Comparison of ENCODE assay signal across 18 cellular contexts in genomic region chr7:31933481-31933880, GRCh38.
"Had no signal": no experiment of that assay in that cellular context is flagged by ENCODE, and none has a peak within 500 bp of the region (broad histone marks: within the 10 kb centered on the region; RNA-seq: fewer than 3 reads in every experiment).

No MANE protein-coding gene starts in this region.

- H3K27me3 ChIP-seq: tibial nerve had no signal

- H3K4me1 Mint-ChIP-seq: activated CD4-positive, alpha-beta T cell treated with anti-CD3 and anti-CD28 coated beads for 36 hours; nephron; stimulated activated naive B cell treated with anti-CD40 and anti-IgM and Interleukin-4, amounts not matched to agents 10 μg/mL and 1 μg/mL and 100 μg/mL, for 72 hours; T-helper 17 cell had no signal

- H3K27me3 Mint-ChIP-seq: activated CD4-positive, alpha-beta memory T cell treated with anti-CD3 and anti-CD28 coated beads for 36 hours; activated CD4-positive, alpha-beta T cell treated with anti-CD3 and anti-CD28 coated beads for 36 hours; stimulated activated naive B cell treated with anti-CD40 and anti-IgM and Interleukin-4, amounts not matched to agents 10 μg/mL and 1 μg/mL and 100 μg/mL, for 72 hours; T-helper 17 cell had no signal

- DNase-seq: activated CD4-positive, alpha-beta memory T cell treated with anti-CD3 and anti-CD28 coated beads for 36 hours; activated CD4-positive, alpha-beta T cell treated with anti-CD3 and anti-CD28 coated beads for 36 hours; activated gamma-delta T cell treated with Interleukin-2 at 50 U/mL for 16 hours; activated T-cell treated with anti-CD3 and anti-CD28 coated beads for 4 hours; amniotic stem cell; dermis blood vessel endothelial cell; effector memory CD4-positive, alpha-beta T cell; stimulated activated naive B cell treated with anti-CD40 and anti-IgM and Interleukin-4, amounts not matched to agents 10 μg/mL and 1 μg/mL and 100 μg/mL, for 72 hours; substantia nigra; T-helper 17 cell had no signal

- H3K36me3 ChIP-seq: tibial nerve had no signal

- H3K79me2 ChIP-seq: parathyroid adenoma had no signal

- H3K9ac ChIP-seq: parathyroid adenoma had no signal

- ATAC-seq: activated CD4-positive, alpha-beta T cell treated with anti-CD3 and anti-CD28 coated beads for 36 hours; activated naive CD4-positive, alpha-beta T cell treated with anti-CD3 and anti-CD28 coated beads, Interleukin-2, amount 50 U/mL, for 72 hours; stimulated activated naive B cell treated with anti-CD40 and anti-IgM and Interleukin-4, amounts not matched to agents 10 μg/mL and 1 μg/mL and 100 μg/mL, for 72 hours; T-helper 17 cell; WTC11 had no signal

- H3K4me3 ChIP-seq: tibial nerve had no signal

- H3K27ac Mint-ChIP-seq: activated CD4-positive, alpha-beta memory T cell treated with anti-CD3 and anti-CD28 coated beads for 36 hours; activated CD4-positive, alpha-beta T cell treated with anti-CD3 and anti-CD28 coated beads for 36 hours; activated naive CD4-positive, alpha-beta T cell treated with anti-CD3 and anti-CD28 coated beads, Interleukin-2, amount 50 U/mL, for 72 hours; activated T-helper 1 cell treated with anti-CD3 and anti-CD28 coated beads, Interleukin-12 subunit alpha, Interleukin-12 subunit beta, Interleukin-2, Interleukin-4 antibody, amounts not matched to agents 30 ng/mL and 10 ng/mL and 1 ng/mL, durations not matched to agents 14 hours and 24 hours and 36 hours; mesothelial cell of epicardium; nephron; stimulated activated naive B cell treated with anti-CD40 and anti-IgM and Interleukin-4, amounts not matched to agents 10 μg/mL and 1 μg/mL and 100 μg/mL, for 72 hours; T-helper 17 cell; WTC11 had no signal

- H3K4me3 Mint-ChIP-seq: activated CD4-positive, alpha-beta memory T cell treated with anti-CD3 and anti-CD28 coated beads for 36 hours; activated CD4-positive, alpha-beta T cell treated with anti-CD3 and anti-CD28 coated beads for 36 hours; activated T-helper 1 cell treated with anti-CD3 and anti-CD28 coated beads, Interleukin-12 subunit alpha, Interleukin-12 subunit beta, Interleukin-2, Interleukin-4 antibody, amounts not matched to agents 30 ng/mL and 10 ng/mL and 1 ng/mL, durations not matched to agents 14 hours and 24 hours and 36 hours; mesothelial cell of epicardium; nephron; stimulated activated naive B cell treated with anti-CD40 and anti-IgM and Interleukin-4, amounts not matched to agents 10 μg/mL and 1 μg/mL and 100 μg/mL, for 72 hours; T-helper 17 cell; WTC11 had no signal

- H3K36me3 Mint-ChIP-seq: activated CD4-positive, alpha-beta memory T cell treated with anti-CD3 and anti-CD28 coated beads for 36 hours; activated naive CD4-positive, alpha-beta T cell treated with anti-CD3 and anti-CD28 coated beads, Interleukin-2, amount 50 U/mL, for 72 hours; mesothelial cell of epicardium; stimulated activated naive B cell treated with anti-CD40 and anti-IgM and Interleukin-4, amounts not matched to agents 10 μg/mL and 1 μg/mL and 100 μg/mL, for 72 hours; WTC11 had no signal

- FAIRE-seq: urothelium cell line had no signal

- H3K27ac ChIP-seq: parathyroid adenoma, tibial nerve had no signal

- H3K4me1 ChIP-seq: parathyroid adenoma had no signal

- H2AFZ ChIP-seq: parathyroid adenoma had no signal
